In the genomic region with DNA sequence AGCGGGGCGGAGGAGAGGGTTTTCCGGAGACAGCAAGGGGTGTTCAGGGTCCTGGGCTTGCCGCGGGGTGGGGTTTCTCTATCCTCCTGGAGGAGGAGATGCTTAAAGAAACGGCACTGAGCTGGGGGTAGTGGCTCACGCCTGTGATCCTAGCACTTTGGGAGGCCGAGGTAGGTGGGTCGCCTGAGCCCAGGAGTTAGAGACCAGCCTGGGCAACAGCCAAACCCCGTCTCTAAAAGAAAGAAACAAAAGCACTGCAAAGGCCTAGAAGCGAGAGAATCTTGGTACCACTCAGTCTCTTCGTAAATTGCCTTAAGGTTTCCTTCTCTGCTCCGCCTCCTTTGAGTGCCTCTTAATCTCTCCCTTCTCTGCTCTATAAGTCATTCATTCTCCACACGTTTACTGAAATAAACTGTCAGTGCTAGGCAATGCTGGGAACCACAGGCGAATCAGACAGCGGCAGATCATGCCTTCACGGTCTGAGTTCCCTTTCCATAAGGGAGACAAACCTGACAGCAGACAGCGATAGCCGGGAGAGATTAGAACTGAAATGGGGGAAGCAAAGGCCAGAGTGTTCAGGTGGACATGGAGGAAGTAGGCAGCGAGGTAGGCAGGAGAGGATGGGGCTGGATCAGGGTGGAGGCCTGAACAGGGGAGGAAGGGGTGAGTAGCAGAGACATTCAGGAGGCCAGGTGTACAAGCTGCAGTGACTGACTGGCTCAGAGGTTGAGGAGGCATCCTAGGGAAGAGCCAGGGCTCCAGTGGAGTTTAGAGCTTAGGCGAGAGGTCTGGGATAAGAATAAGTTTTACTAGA, we compare ENCODE assay signal across 1 cellular context.
TF ChIP-seq lines count a peak whose summit lies in the region.

No MANE protein-coding gene starts in this region.

TF ChIP-seq in neural cell, 6 proteins besides CTCF, POLR2A, EP300 and RAD21 (continued from another document):
- TF ChIP-seq EZH2 (IDR thresholded peaks at IDR 0.05; ENCODE audit: borderline replicate concordance, insufficient read depth, low read length, poor library complexity, severe bottlenecking) = no peak
